Comparison of ENCODE assay signal across 1 cellular context in genomic region chr20:50468378-50468798, GRCh38.
TF ChIP-seq lines count a peak whose summit lies in the region.

No MANE protein-coding gene starts in this region.

TF ChIP-seq in IMR-90, 13 proteins besides CTCF, POLR2A, EP300 and RAD21 (continued from another document):
- TF ChIP-seq ELK1 (IDR thresholded peaks at IDR 0.05; ENCODE audit: borderline replicate concordance, low read depth, low read length) (no peak), MAFK (IDR thresholded peaks at IDR 0.05; ENCODE audit: low read depth, low read length) (no peak), FOS (IDR thresholded peaks at IDR 0.05; ENCODE audit: low read depth, low read length) (no peak), NFE2L2 (IDR thresholded peaks at IDR 0.05; ENCODE audit: low read depth, low read length) (no peak), RCOR1 (IDR thresholded peaks at IDR 0.05; ENCODE audit: insufficient replicate concordance, low read length) (no peak), RFX5 (IDR thresholded peaks at IDR 0.05; ENCODE audit: low read depth, low read length) (no peak), USF2 (IDR thresholded peaks at IDR 0.05; ENCODE audit: low read depth, low read length) (no peak), MAZ (IDR thresholded peaks at IDR 0.05; ENCODE audit: borderline replicate concordance, low read depth, low read length) (no peak), MXI1 (IDR thresholded peaks at IDR 0.05; ENCODE audit: borderline replicate concordance, low read depth, low read length) (no peak)
